Comparison of ENCODE assay signal across 24 cellular contexts in the genomic region with DNA sequence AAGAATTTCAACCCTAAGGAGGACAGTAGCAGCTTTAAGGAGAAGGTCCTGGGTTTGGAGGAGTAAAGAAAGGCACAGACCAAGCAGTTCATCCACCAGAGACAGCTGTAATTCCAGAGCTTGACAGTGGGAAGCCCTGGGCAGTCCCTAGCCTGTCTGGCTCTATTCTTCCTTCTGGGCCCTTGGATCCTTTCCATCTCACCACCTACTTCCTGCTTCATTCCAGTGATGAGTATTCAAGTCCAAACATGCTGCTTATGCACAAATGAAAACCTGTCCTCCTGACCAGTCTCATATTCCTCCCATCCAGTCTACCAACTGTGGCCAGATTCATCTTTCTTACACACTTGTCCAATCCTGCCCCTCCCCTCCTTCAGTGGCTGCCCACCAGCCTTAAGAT.
DNase-seq lines count a peak whose midpoint lies in the region; ATAC-seq and TF ChIP-seq lines count a peak whose summit lies in the region.
"Had no signal": no experiment of that assay in that cellular context is flagged by ENCODE, and none has a peak within 500 bp of the region (broad histone marks: within the 10 kb centered on the region; RNA-seq: fewer than 3 reads in every experiment).

No MANE protein-coding gene starts in this region.

- peak overlapping the region; percentile 7 for H3K4me2 ChIP-seq in GM23248 (ENCODE audit: unreplicated experiment)
- H3K4me2 ChIP-seq: BLaER1 treated with 17β-estradiol and CSF1 and Interleukin-3, amounts not matched to agents 10 nM and 100 nM had no signal

- TF ChIP-seq POLR2A in upper lobe of left lung (IDR thresholded peaks at IDR 0.05) = no peak
- TF ChIP-seq POLR2A in gastrocnemius medialis (IDR thresholded peaks at IDR 0.05) = no peak

- H3K36me3 ChIP-seq in GM23248 (ENCODE audit: low read depth) (0 out of 2 replicates have a peak, but pooled peaks cover 1% of the 10 kb centered on the region), upper lobe of left lung (no peaks in the 10 kb centered on the region), gastrocnemius medialis (no peaks in the 10 kb centered on the region)
- H3K36me3 ChIP-seq: BLaER1 treated with 17β-estradiol and CSF1 and Interleukin-3, amounts not matched to agents 10 nM and 100 nM; esophagus muscularis mucosa had no signal

- ATAC-seq in foreskin keratinocyte (peak; percentile 85), HG03159 (IDR thresholded peaks at IDR 0.05; ENCODE audit: unreplicated experiment) (no peak), upper lobe of left lung (ENCODE audit: low FRiP score in 2 of 2) (no peak), gastrocnemius medialis (no peak)
- ATAC-seq: activated T-cell treated with anti-CD3 and anti-CD28 coated beads, Interleukin-2, amount 50 U/mL, for 4 hours; HCT116; natural killer cell; sciatic nerve had no signal

- no peaks in the 10 kb centered on the region for H3K79me2 ChIP-seq in GM23248 (ENCODE audit: insufficient read depth)

- TF ChIP-seq EP300 in upper lobe of left lung (IDR thresholded peaks at IDR 0.05) = no peak

- H3K9ac ChIP-seq in GM23248 = no peak overlapping the region
- H3K9ac ChIP-seq: BLaER1 treated with 17β-estradiol and CSF1 and Interleukin-3, amounts not matched to agents 10 nM and 100 nM had no signal

- CTCF ChIA-PET in AG04449 (lab: Yijun Ruan, JAX) = no interaction called here

- H2AFZ ChIP-seq in GM23248 = peak overlapping the region; percentile 66

- H3K4me3 ChIP-seq in AG04449 (ENCODE audit: low read depth, low read length) (no peak overlapping the region), GM23248 (no peak overlapping the region), upper lobe of left lung (no peak overlapping the region), gastrocnemius medialis (no peak overlapping the region)
- H3K4me3 ChIP-seq: BLaER1 treated with 17β-estradiol and CSF1 and Interleukin-3, amounts not matched to agents 10 nM and 100 nM; esophagus muscularis mucosa had no signal

- H3K9me2 ChIP-seq in GM23248 (ENCODE audit: insufficient read depth) = no peaks in the 10 kb centered on the region

- DNase-seq in AG04449 (ENCODE audit: low read depth, low spot score) (peak; percentile 5), GM23248 (peak; percentile 75), astrocyte of the hippocampus (ENCODE audit: low read depth, low spot score) (peak; percentile 2), foreskin keratinocyte (peak; percentile 65 to 84), NAMALWA (ENCODE audit: low spot score) (no peak), upper lobe of left lung (no peak), gastrocnemius medialis (no peak)
- DNase-seq: activated CD4-positive, alpha-beta T cell treated with anti-CD3 and anti-CD28 coated beads for 1 hour; activated CD8-positive, alpha-beta memory T cell treated with anti-CD3 and anti-CD28 coated beads for 24 hours; activated naive CD4-positive, alpha-beta T cell treated with anti-CD3 and anti-CD28 coated beads for 36 hours; activated T-cell treated with anti-CD3 and anti-CD28 coated beads, Interleukin-2, amount 50 U/mL, for 4 hours; amygdala; Caco-2; effector CD4-positive, alpha-beta T cell; KG1; natural killer cell; NCI-H2171 treated with DMSO at 0.1 percent for 48 hours; NCI-H748 treated with DMSO at 0.1 percent for 48 hours; SHP77 had no signal

- H3F3A ChIP-seq in GM23248 (ENCODE audit: insufficient read depth) = peaks cover 6% of the 10 kb centered on the region

- in situ Hi-C loops in GM23248 (cut with MboI) = no loop called here
- in situ Hi-C loops in gastrocnemius medialis (cut with MboI; ENCODE audit: low sequenced_read_pairs in 4 of 4) = no loop called here

- H3K27me3 ChIP-seq in GM23248 (replicated peaks; ENCODE audit: insufficient read depth) (no peaks in the 10 kb centered on the region), foreskin keratinocyte (no peaks in the 10 kb centered on the region), upper lobe of left lung (no peaks in the 10 kb centered on the region), gastrocnemius medialis (no peaks in the 10 kb centered on the region)
- H3K27me3 ChIP-seq: BLaER1 treated with 17β-estradiol and CSF1 and Interleukin-3, amounts not matched to agents 10 nM and 100 nM; esophagus muscularis mucosa had no signal

- peak overlapping the region; percentile 22; the same call in 1 of the 2 replicates for H3K27ac ChIP-seq in GM23248
- no peak overlapping the region for H3K27ac ChIP-seq in foreskin keratinocyte
- no peak overlapping the region for H3K27ac ChIP-seq in upper lobe of left lung
- no peak overlapping the region for H3K27ac ChIP-seq in gastrocnemius medialis
- H3K27ac ChIP-seq: BLaER1 treated with 17β-estradiol and CSF1 and Interleukin-3, amounts not matched to agents 10 nM and 100 nM; esophagus muscularis mucosa had no signal

- no peaks in the 10 kb centered on the region for H4K20me1 ChIP-seq in GM23248 (ENCODE audit: insufficient read depth)
- H4K20me1 ChIP-seq: BLaER1 treated with 17β-estradiol and CSF1 and Interleukin-3, amounts not matched to agents 10 nM and 100 nM had no signal

- TF ChIP-seq CTCF in AG04449 (IDR thresholded peaks at IDR 0.05; ENCODE audit: insufficient read depth, low read length, missing control alignments) = no peak
- TF ChIP-seq CTCF in foreskin keratinocyte (conservative IDR thresholded peaks at IDR 0.05) = no peak
- no peak for TF ChIP-seq CTCF in upper lobe of left lung (IDR thresholded peaks at IDR 0.05)
- TF ChIP-seq CTCF in gastrocnemius medialis (IDR thresholded peaks at IDR 0.05 in 4 of 5, conservative IDR thresholded peaks at IDR 0.05 in 1 of 5) = no peak

- peaks cover 18% of the 10 kb centered on the region for H3K4me1 ChIP-seq in GM23248 (ENCODE audit: insufficient read depth)
- H3K4me1 ChIP-seq in foreskin keratinocyte = no peaks in the 10 kb centered on the region
- H3K4me1 ChIP-seq in upper lobe of left lung = no peaks in the 10 kb centered on the region
- H3K4me1 ChIP-seq in gastrocnemius medialis = no peaks in the 10 kb centered on the region
- H3K4me1 ChIP-seq: BLaER1 treated with 17β-estradiol and CSF1 and Interleukin-3, amounts not matched to agents 10 nM and 100 nM; Caco-2; esophagus muscularis mucosa had no signal

- intact Hi-C loops in gastrocnemius medialis (cut with DNase I; ENCODE audit: low total_unique reads) = no loop called here

- H3K9me3 ChIP-seq in GM23248 (ENCODE audit: low read depth) = no peaks in the 10 kb centered on the region
- H3K9me3 ChIP-seq in upper lobe of left lung = no peaks in the 10 kb centered on the region
- H3K9me3 ChIP-seq in gastrocnemius medialis = no peaks in the 10 kb centered on the region
- H3K9me3 ChIP-seq: BLaER1 treated with 17β-estradiol and CSF1 and Interleukin-3, amounts not matched to agents 10 nM and 100 nM; Caco-2; esophagus muscularis mucosa had no signal

- POLR2A ChIA-PET in AG04449 (lab: Yijun Ruan, JAX) = no interaction called here

Comparison
In these comparisons a context has a peak if more than half of its experiments do, and no peak if none do; other contexts are left out.
1. DNase-seq: peak in AG04449 (single experiment), GM23248 (single experiment), astrocyte of the hippocampus (single experiment) and foreskin keratinocyte (2 of 2); none in NAMALWA (single experiment), upper lobe of left lung (0 of 2) and gastrocnemius medialis (0 of 2).